Comparison of ENCODE assay signal across 10 cellular contexts in genomic region chrX:49910344-49910743, GRCh38. TPM values are rescaled to one million over a fixed set of nuclear protein-coding genes. Genes with fewer than 3 reads are reported as not detected.
DNase-seq lines count a peak whose midpoint lies in the region; ATAC-seq and TF ChIP-seq lines count a peak whose summit lies in the region.
"Had no signal": no experiment of that assay in that cellular context is flagged by ENCODE, and none has a peak within 500 bp of the region (broad histone marks: within the 10 kb centered on the region; RNA-seq: fewer than 3 reads in every experiment).

No MANE protein-coding gene starts in this region.

- TF ChIP-seq CTCF in vagina (IDR thresholded peaks at IDR 0.05) = no peak

- peak; percentile 13 for DNase-seq in Daoy (ENCODE audit: low read depth)
- DNase-seq in NCI-H146 (lab: John Stamatoyannopoulos, UW) = peak; percentile 67
- peak; percentile 9 for DNase-seq in activated naive CD8-positive, alpha-beta T cell treated with anti-CD3 and anti-CD28 coated beads for 36 hours
- DNase-seq in epidermal melanocyte (ENCODE audit: insufficient read length, low spot score) = no peak
- no peak for DNase-seq in vagina (ENCODE audit: extremely low spot score in 2 of 2)
- no peak for DNase-seq in substantia nigra (lab: John Stamatoyannopoulos, UW)
- DNase-seq in nucleus accumbens (lab: John Stamatoyannopoulos, UW) = no peak
- DNase-seq: activated T-cell treated with anti-CD3 and anti-CD28 coated beads, Interleukin-2, amount 50 U/mL, for 72 hours; SHP77 treated with DMSO at 0.1 percent for 48 hours had no signal

- no peaks in the 10 kb centered on the region for H3K27me3 ChIP-seq in vagina

- no peak overlapping the region for H3K4me3 ChIP-seq in vagina

- ATAC-seq in GM21723 (IDR thresholded peaks at IDR 0.05; ENCODE audit: unreplicated experiment) = peak; percentile 84

- intact Hi-C loops in vagina (cut with DNase I) = no loop called here

- peaks cover 14% of the 10 kb centered on the region for H3K4me1 Mint-ChIP-seq in activated naive CD8-positive, alpha-beta T cell treated with anti-CD3 and anti-CD28 coated beads for 36 hours

- no peaks in the 10 kb centered on the region for H3K36me3 ChIP-seq in vagina

- H3K27me3 Mint-ChIP-seq in activated naive CD8-positive, alpha-beta T cell treated with anti-CD3 and anti-CD28 coated beads for 36 hours = no peaks in the 10 kb centered on the region

- TF ChIP-seq POLR2A in vagina (IDR thresholded peaks at IDR 0.05) = no peak

- no peaks in the 10 kb centered on the region for H3K4me1 ChIP-seq in vagina

- H3K36me3 Mint-ChIP-seq in activated naive CD8-positive, alpha-beta T cell treated with anti-CD3 and anti-CD28 coated beads for 36 hours = no peaks in the 10 kb centered on the region

- H3K9me3 ChIP-seq in vagina = no peaks in the 10 kb centered on the region

- peak overlapping the region; percentile 42 for H3K27ac Mint-ChIP-seq in activated naive CD8-positive, alpha-beta T cell treated with anti-CD3 and anti-CD28 coated beads for 36 hours
- H3K27ac Mint-ChIP-seq: activated T-cell treated with anti-CD3 and anti-CD28 coated beads, Interleukin-2, amount 50 U/mL, for 72 hours had no signal

- H3K4me3 Mint-ChIP-seq in activated naive CD8-positive, alpha-beta T cell treated with anti-CD3 and anti-CD28 coated beads for 36 hours = no peak overlapping the region

- H3K9me3 Mint-ChIP-seq in activated naive CD8-positive, alpha-beta T cell treated with anti-CD3 and anti-CD28 coated beads for 36 hours = no peaks in the 10 kb centered on the region
- H3K9me3 Mint-ChIP-seq: activated T-cell treated with anti-CD3 and anti-CD28 coated beads, Interleukin-2, amount 50 U/mL, for 72 hours had no signal

- H3K27ac ChIP-seq in vagina (no peak overlapping the region), substantia nigra (ENCODE audit: low read depth, low read length, poor library complexity, severe bottlenecking) (no peak overlapping the region)

RNA-seq across cellular contexts. Expression of gene CLCN5, which starts 12.1 kb away (rescaled TPM):
- 3.7 and 3.8 TPM in 2 replicates for total RNA-seq in Daoy (2014; rRNA removed; shearing (Covaris generic))
- 1 to 10 TPM; 2.2 to 2.6 TPM for total RNA-seq in activated naive CD8-positive, alpha-beta T cell treated with anti-CD3 and anti-CD28 coated beads for 36 hours
- 4.9 TPM for total RNA-seq in vagina

RNA-seq across cellular contexts. Expression of gene USP27X, which starts 31.1 kb away (rescaled TPM):
- 0.57 and 1.5 TPM in 2 replicates for total RNA-seq in Daoy (2014; rRNA removed; shearing (Covaris generic))
- total RNA-seq in activated naive CD8-positive, alpha-beta T cell treated with anti-CD3 and anti-CD28 coated beads for 36 hours = 1 to 10 TPM; 1.7 to 1.8 TPM
- 2.9 TPM for total RNA-seq in vagina

Comparison
In these comparisons a context has a peak if more than half of its experiments do, and no peak if none do; other contexts are left out.
1. DNase-seq: peak in Daoy (single experiment), NCI-H146 (single experiment) and activated naive CD8-positive, alpha-beta T cell treated with anti-CD3 and anti-CD28 coated beads for 36 hours (single experiment); none in epidermal melanocyte (single experiment), vagina (0 of 2), substantia nigra (0 of 49) and nucleus accumbens (0 of 56).